Comparison of ENCODE assay signal across 9 cellular contexts in the genomic region with DNA sequence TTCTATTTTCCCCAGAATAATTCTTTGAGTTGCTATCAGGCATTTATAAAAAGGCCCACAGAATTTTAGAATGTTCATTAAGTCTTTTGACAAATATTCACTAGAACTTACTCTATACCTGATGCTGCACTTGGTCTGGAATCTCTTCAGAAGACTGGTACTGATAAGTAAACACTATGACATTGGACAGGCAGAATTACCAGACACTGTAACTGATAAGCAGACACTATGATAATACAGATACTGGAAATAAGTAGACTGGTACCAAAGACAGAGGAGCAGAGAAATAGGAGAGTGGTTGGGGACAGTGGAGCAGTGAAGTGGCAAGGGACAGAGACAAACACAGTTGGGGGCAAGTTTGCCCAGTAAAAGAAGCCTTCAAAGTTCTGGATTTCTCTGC. TPM values are rescaled to one million over a fixed set of nuclear protein-coding genes. Genes with fewer than 3 reads are reported as not detected.
"Had no signal": no experiment of that assay in that cellular context is flagged by ENCODE, and none has a peak within 500 bp of the region (broad histone marks: within the 10 kb centered on the region; RNA-seq: fewer than 3 reads in every experiment).

No MANE protein-coding gene starts in this region.

- DNase-seq: GM23248, GOT3, H7, HFFc6 had no signal

- H3K9ac ChIP-seq: GM23248 had no signal

- H3K4me1 ChIP-seq: HAP-1 had no signal

- H3K27ac ChIP-seq: GM23248, HL-60 had no signal

- H3K36me3 ChIP-seq: HAP-1 had no signal

- H3K9me3 ChIP-seq: HAP-1 had no signal

- H3K4me3 ChIP-seq: GM23248, HAP-1 had no signal

- H2AFZ ChIP-seq: GM23248 had no signal

RNA-seq across cellular contexts. Expression of a gene that starts 8.2 kb away (rescaled TPM):
- total RNA-seq: H7, HepG2, HFFc6, HT1080 had no signal
- polyA plus RNA-seq: IgD-negative memory B cell had no signal
